10 cellular contexts compared by ENCODE assay signal in the genomic region with DNA sequence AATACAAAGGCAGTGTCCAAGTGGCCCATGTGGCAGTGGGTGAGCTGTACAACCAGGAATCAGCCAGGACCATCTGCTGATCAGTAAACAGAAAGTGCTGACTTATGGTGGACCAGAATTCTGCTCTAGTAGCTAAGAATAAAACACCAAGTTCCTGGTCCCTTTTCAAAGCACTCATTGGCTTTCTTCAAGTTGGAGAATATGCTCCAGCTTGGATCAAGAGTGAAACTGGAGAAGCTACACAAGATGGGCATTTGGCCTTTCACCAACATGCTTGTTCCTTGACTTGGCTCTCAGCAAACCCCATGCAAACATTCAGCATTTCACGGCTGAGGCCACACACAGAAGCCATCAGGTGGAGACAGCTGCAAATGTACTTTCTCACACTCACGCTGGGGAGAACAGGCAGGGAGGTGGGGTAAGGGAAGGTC. TPM values are rescaled to one million over a fixed set of nuclear protein-coding genes. Genes with fewer than 3 reads are reported as not detected.
A peak's percentile ranks its signal among the peaks of the same experiment; 100 is the strongest.
DNase-seq lines count a peak whose midpoint lies in the region; ATAC-seq and TF ChIP-seq lines count a peak whose summit lies in the region.
"Had no signal": no experiment of that assay in that cellular context is flagged by ENCODE, and none has a peak within 500 bp of the region (broad histone marks: within the 10 kb centered on the region; RNA-seq: fewer than 3 reads in every experiment).

No MANE protein-coding gene starts in this region.

- H3K27me3 Mint-ChIP-seq in stimulated activated naive CD8-positive, alpha-beta T cell treated with anti-CD3 and anti-CD28 coated beads, Interleukin-15, amount 100 ng/mL, for 72 hours: no peaks in the 10 kb centered on the region
- H3K27me3 Mint-ChIP-seq in activated naive CD4-positive, alpha-beta T cell treated with anti-CD3 and anti-CD28 coated beads for 36 hours (ENCODE audit: low read depth): no peaks in the 10 kb centered on the region
- H3K27me3 Mint-ChIP-seq: dendritic cell treated with granulocyte-macrophage colony-stimulating factor and Interleukin-4, amounts not matched to agents 40 ng/mL and 50 ng/mL, for 4 days had no signal

- H3K9me3 ChIP-seq in BE2C: no peaks in the 10 kb centered on the region

- TF ChIP-seq CTCF in GM06990 (IDR thresholded peaks at IDR 0.05; ENCODE audit: insufficient read depth, low read length, poor library complexity, severe bottlenecking) (peak; percentile 12), BE2C (IDR thresholded peaks at IDR 0.05; ENCODE audit: low read depth, low read length) (no peak)

- H3K27ac Mint-ChIP-seq in stimulated activated naive CD8-positive, alpha-beta T cell treated with anti-CD3 and anti-CD28 coated beads, Interleukin-15, amount 100 ng/mL, for 72 hours: no peak overlapping the region
- H3K27ac Mint-ChIP-seq in activated naive CD4-positive, alpha-beta T cell treated with anti-CD3 and anti-CD28 coated beads for 36 hours: no peak overlapping the region
- H3K27ac Mint-ChIP-seq: dendritic cell treated with granulocyte-macrophage colony-stimulating factor and Interleukin-4, amounts not matched to agents 40 ng/mL and 50 ng/mL, for 4 days had no signal

- H3K36me3 Mint-ChIP-seq in activated naive CD4-positive, alpha-beta T cell treated with anti-CD3 and anti-CD28 coated beads for 36 hours (ENCODE audit: low read depth): no peaks in the 10 kb centered on the region

- DNase-seq in GM06990 (ENCODE audit: extremely low read depth, insufficient read length): no peak
- peak; percentile 33 for DNase-seq in M059J (ENCODE audit: low read depth)
- peak; percentile 64 for DNase-seq in glomerular visceral epithelial cell (ENCODE audit: extremely low spot score)
- no peak for DNase-seq in stimulated activated naive CD8-positive, alpha-beta T cell treated with anti-CD3 and anti-CD28 coated beads, Interleukin-15, amount 100 ng/mL, for 72 hours
- DNase-seq in BE2C: no peak
- no peak for DNase-seq in DMS114 treated with DMSO at 0.1 percent for 48 hours (lab: John Stamatoyannopoulos, UW; ENCODE audit: unreplicated experiment)
- DNase-seq in activated naive CD4-positive, alpha-beta T cell treated with anti-CD3 and anti-CD28 coated beads for 36 hours: no peak

- H3K36me3 ChIP-seq in GM06990 (ENCODE audit: control insufficient read depth, insufficient read depth, low read length) (no peaks in the 10 kb centered on the region), BE2C (no peaks in the 10 kb centered on the region)

- ATAC-seq in GM21529 (IDR thresholded peaks at IDR 0.05; ENCODE audit: unreplicated experiment): peak; percentile 74
- no peak for ATAC-seq in stimulated activated naive CD8-positive, alpha-beta T cell treated with anti-CD3 and anti-CD28 coated beads, Interleukin-15, amount 100 ng/mL, for 72 hours

- H3K9me3 Mint-ChIP-seq in stimulated activated naive CD8-positive, alpha-beta T cell treated with anti-CD3 and anti-CD28 coated beads, Interleukin-15, amount 100 ng/mL, for 72 hours: no peaks in the 10 kb centered on the region
- no peaks in the 10 kb centered on the region for H3K9me3 Mint-ChIP-seq in activated naive CD4-positive, alpha-beta T cell treated with anti-CD3 and anti-CD28 coated beads for 36 hours
- H3K9me3 Mint-ChIP-seq: dendritic cell treated with granulocyte-macrophage colony-stimulating factor and Interleukin-4, amounts not matched to agents 40 ng/mL and 50 ng/mL, for 4 days had no signal

- no peak overlapping the region for H3K4me3 Mint-ChIP-seq in stimulated activated naive CD8-positive, alpha-beta T cell treated with anti-CD3 and anti-CD28 coated beads, Interleukin-15, amount 100 ng/mL, for 72 hours
- H3K4me3 Mint-ChIP-seq in activated naive CD4-positive, alpha-beta T cell treated with anti-CD3 and anti-CD28 coated beads for 36 hours: no peak overlapping the region
- H3K4me3 Mint-ChIP-seq: dendritic cell treated with granulocyte-macrophage colony-stimulating factor and Interleukin-4, amounts not matched to agents 40 ng/mL and 50 ng/mL, for 4 days had no signal

- H3K4me3 ChIP-seq in GM06990 (replicated peaks; ENCODE audit: low read depth, low read length) (no peak overlapping the region), BE2C (ENCODE audit: low read depth, low read length) (no peak overlapping the region)
- H3K4me3 ChIP-seq: SK-N-MC had no signal

- H3K4me1 Mint-ChIP-seq in stimulated activated naive CD8-positive, alpha-beta T cell treated with anti-CD3 and anti-CD28 coated beads, Interleukin-15, amount 100 ng/mL, for 72 hours: peaks cover 17% of the 10 kb centered on the region
- H3K4me1 Mint-ChIP-seq in activated naive CD4-positive, alpha-beta T cell treated with anti-CD3 and anti-CD28 coated beads for 36 hours (ENCODE audit: low read depth): peaks cover 32% of the 10 kb centered on the region

- H3K27me3 ChIP-seq in GM06990 (replicated peaks; ENCODE audit: control insufficient read depth, insufficient read depth, low read length): no peaks in the 10 kb centered on the region
- H3K27me3 ChIP-seq in BE2C: no peaks in the 10 kb centered on the region

- CTCF ChIA-PET in activated naive CD4-positive, alpha-beta T cell treated with anti-CD3 and anti-CD28 coated beads for 36 hours (lab: Charles Lee): interaction anchor here (0.7 to 0.9 kb wide), 2 partner anchors 20 to 74 kb away, joined by 3 to 4 read pairs; no protein-coding TSS in a partner anchor

- peaks cover 35% of the 10 kb centered on the region for H3K4me1 ChIP-seq in BE2C

- intact Hi-C loops in activated naive CD4-positive, alpha-beta T cell treated with anti-CD3 and anti-CD28 coated beads for 36 hours (cut with micrococcal nuclease): no loop called here

RNA-seq across cellular contexts. Expression of a gene that starts 32.1 kb away (rescaled TPM):
- 4.9 and 8.7 TPM in 2 replicates for total RNA-seq in M059J (2014; rRNA removed; shearing (Covaris generic))
- 4.4 TPM for polyA plus RNA-seq in BE2C (2012; ENCODE audit: insufficient read depth, insufficient read length, low read depth)
- 10 to 100 TPM; 11.8 TPM for total RNA-seq in activated naive CD4-positive, alpha-beta T cell treated with anti-CD3 and anti-CD28 coated beads for 36 hours

Comparison
In these comparisons a context has a peak if more than half of its experiments do, and no peak if none do; other contexts are left out.
1. DNase-seq: peak in M059J (single experiment) and glomerular visceral epithelial cell (single experiment); none in GM06990 (single experiment), stimulated activated naive CD8-positive, alpha-beta T cell treated with anti-CD3 and anti-CD28 coated beads, Interleukin-15, amount 100 ng/mL, for 72 hours (0 of 2), BE2C (single experiment), DMS114 treated with DMSO at 0.1 percent for 48 hours (single experiment) and activated naive CD4-positive, alpha-beta T cell treated with anti-CD3 and anti-CD28 coated beads for 36 hours (single experiment).